ENCODE assay signal across 19 cellular contexts in genomic region chr6:156166093-156166492, GRCh38.
A peak's percentile ranks its signal among the peaks of the same experiment; 100 is the strongest.
DNase-seq lines count a peak whose midpoint lies in the region; ATAC-seq and TF ChIP-seq lines count a peak whose summit lies in the region.
"Had no signal": no experiment of that assay in that cellular context is flagged by ENCODE, and none has a peak within 500 bp of the region (broad histone marks: within the 10 kb centered on the region; RNA-seq: fewer than 3 reads in every experiment).

No MANE protein-coding gene starts in this region.

- H3K27ac Mint-ChIP-seq in activated CD8-positive, alpha-beta T cell treated with anti-CD3 and anti-CD28 coated beads for 36 hours, result peak overlapping the region; percentile 31
- no peak overlapping the region for H3K27ac Mint-ChIP-seq in activated CD8-positive, alpha-beta T cell treated with anti-CD3 and anti-CD28 coated beads, Interleukin-2, amount 10 ng/mL, durations not matched to agents 7 days and 5 days
- H3K27ac Mint-ChIP-seq in CD4-positive, CD25-positive, alpha-beta regulatory T cell, result peak overlapping the region in 2 of 3 donors; percentile 2 to 73
- peak overlapping the region; percentile 70 for H3K27ac Mint-ChIP-seq in activated CD4-positive, alpha-beta memory T cell treated with anti-CD3 and anti-CD28 coated beads for 36 hours
- peak overlapping the region in 8 of 9 donors; percentile 9 to 89 (median 80) for H3K27ac Mint-ChIP-seq in naive thymus-derived CD4-positive, alpha-beta T cell
- H3K27ac Mint-ChIP-seq: B cell had no signal

- no peaks in the 10 kb centered on the region for H3K36me3 Mint-ChIP-seq in activated CD8-positive, alpha-beta T cell treated with anti-CD3 and anti-CD28 coated beads for 36 hours (ENCODE audit: low read depth)
- H3K36me3 Mint-ChIP-seq in activated CD8-positive, alpha-beta T cell treated with anti-CD3 and anti-CD28 coated beads, Interleukin-2, amount 10 ng/mL, durations not matched to agents 7 days and 5 days (ENCODE audit: low read depth), result no peaks in the 10 kb centered on the region
- H3K36me3 Mint-ChIP-seq in CD4-positive, CD25-positive, alpha-beta regulatory T cell, result no peaks in the 10 kb centered on the region
- H3K36me3 Mint-ChIP-seq in activated CD4-positive, alpha-beta memory T cell treated with anti-CD3 and anti-CD28 coated beads for 36 hours, result no peaks in the 10 kb centered on the region
- peaks cover 0 to 4% (median 0%) of the 10 kb centered on the region in 5 donors for H3K36me3 Mint-ChIP-seq in naive thymus-derived CD4-positive, alpha-beta T cell

- POLR2A ChIA-PET in activated CD8-positive, alpha-beta T cell treated with anti-CD3 and anti-CD28 coated beads for 36 hours (lab: Charles Lee), result no interaction called here
- POLR2A ChIA-PET in activated CD8-positive, alpha-beta T cell treated with anti-CD3 and anti-CD28 coated beads, Interleukin-2, amount 10 ng/mL, durations not matched to agents 7 days and 5 days (lab: Charles Lee), result no interaction called here
- POLR2A ChIA-PET in activated CD4-positive, alpha-beta memory T cell treated with anti-CD3 and anti-CD28 coated beads for 36 hours (lab: Charles Lee), result no interaction called here
- POLR2A ChIA-PET in naive thymus-derived CD4-positive, alpha-beta T cell (lab: Charles Lee), result no interaction called here

- no peaks in the 10 kb centered on the region for H3K27me3 ChIP-seq in CD4-positive, CD25-positive, alpha-beta regulatory T cell (ENCODE audit: control insufficient read depth, insufficient read depth, low read length)
- H3K27me3 ChIP-seq in naive thymus-derived CD4-positive, alpha-beta T cell (ENCODE audit: control insufficient read depth in 2 of 2, insufficient read depth in 2 of 2, low read length in 2 of 2), result no peaks in the 10 kb centered on the region
- no peaks in the 10 kb centered on the region for H3K27me3 ChIP-seq in foreskin keratinocyte

- no peaks in the 10 kb centered on the region for H3K27me3 Mint-ChIP-seq in activated CD8-positive, alpha-beta T cell treated with anti-CD3 and anti-CD28 coated beads for 36 hours
- peaks cover 2% of the 10 kb centered on the region for H3K27me3 Mint-ChIP-seq in activated CD8-positive, alpha-beta T cell treated with anti-CD3 and anti-CD28 coated beads, Interleukin-2, amount 10 ng/mL, durations not matched to agents 7 days and 5 days (ENCODE audit: low read depth)
- peaks cover 5% of the 10 kb centered on the region for H3K27me3 Mint-ChIP-seq in CD4-positive, CD25-positive, alpha-beta regulatory T cell
- no peaks in the 10 kb centered on the region for H3K27me3 Mint-ChIP-seq in activated CD4-positive, alpha-beta memory T cell treated with anti-CD3 and anti-CD28 coated beads for 36 hours
- H3K27me3 Mint-ChIP-seq in naive thymus-derived CD4-positive, alpha-beta T cell, result peaks cover 0 to 3% (median 0%) of the 10 kb centered on the region in 5 donors
- H3K27me3 Mint-ChIP-seq: B cell had no signal

- no peak overlapping the region for H3K4me3 Mint-ChIP-seq in activated CD8-positive, alpha-beta T cell treated with anti-CD3 and anti-CD28 coated beads for 36 hours
- H3K4me3 Mint-ChIP-seq in activated CD8-positive, alpha-beta T cell treated with anti-CD3 and anti-CD28 coated beads, Interleukin-2, amount 10 ng/mL, durations not matched to agents 7 days and 5 days, result no peak overlapping the region
- H3K4me3 Mint-ChIP-seq in CD4-positive, CD25-positive, alpha-beta regulatory T cell, result no peak overlapping the region
- H3K4me3 Mint-ChIP-seq in activated CD4-positive, alpha-beta memory T cell treated with anti-CD3 and anti-CD28 coated beads for 36 hours, result no peak overlapping the region
- H3K4me3 Mint-ChIP-seq in naive thymus-derived CD4-positive, alpha-beta T cell, result peak overlapping the region in 4 of 10 donors; percentile 21 to 68 (median 28)
- H3K4me3 Mint-ChIP-seq: B cell had no signal

- H3K4me1 Mint-ChIP-seq in activated CD8-positive, alpha-beta T cell treated with anti-CD3 and anti-CD28 coated beads for 36 hours (ENCODE audit: low read depth), result peaks cover 37% of the 10 kb centered on the region
- H3K4me1 Mint-ChIP-seq in activated CD8-positive, alpha-beta T cell treated with anti-CD3 and anti-CD28 coated beads, Interleukin-2, amount 10 ng/mL, durations not matched to agents 7 days and 5 days (ENCODE audit: low read depth), result peaks cover 28% of the 10 kb centered on the region
- peaks cover 0 to 25% (median 6%) of the 10 kb centered on the region in 4 donors for H3K4me1 Mint-ChIP-seq in CD4-positive, CD25-positive, alpha-beta regulatory T cell
- H3K4me1 Mint-ChIP-seq in activated CD4-positive, alpha-beta memory T cell treated with anti-CD3 and anti-CD28 coated beads for 36 hours (ENCODE audit: low read depth), result peaks cover 28% of the 10 kb centered on the region
- H3K4me1 Mint-ChIP-seq in naive thymus-derived CD4-positive, alpha-beta T cell, result peaks cover 9 to 65% (median 38%) of the 10 kb centered on the region in 7 donors

- no peaks in the 10 kb centered on the region for H3K9me3 Mint-ChIP-seq in activated CD8-positive, alpha-beta T cell treated with anti-CD3 and anti-CD28 coated beads for 36 hours
- H3K9me3 Mint-ChIP-seq in activated CD8-positive, alpha-beta T cell treated with anti-CD3 and anti-CD28 coated beads, Interleukin-2, amount 10 ng/mL, durations not matched to agents 7 days and 5 days (ENCODE audit: insufficient read depth), result no peaks in the 10 kb centered on the region
- H3K9me3 Mint-ChIP-seq in CD4-positive, CD25-positive, alpha-beta regulatory T cell, result no peaks in the 10 kb centered on the region
- H3K9me3 Mint-ChIP-seq in activated CD4-positive, alpha-beta memory T cell treated with anti-CD3 and anti-CD28 coated beads for 36 hours, result no peaks in the 10 kb centered on the region
- H3K9me3 Mint-ChIP-seq in naive thymus-derived CD4-positive, alpha-beta T cell, result no peaks in the 10 kb centered on the region

- ATAC-seq in activated CD8-positive, alpha-beta T cell treated with anti-CD3 and anti-CD28 coated beads for 36 hours, result no peak
- no peak for ATAC-seq in activated CD8-positive, alpha-beta T cell treated with anti-CD3 and anti-CD28 coated beads, Interleukin-2, amount 10 ng/mL, durations not matched to agents 7 days and 5 days
- ATAC-seq in CD4-positive, CD25-positive, alpha-beta regulatory T cell (ENCODE audit: low read depth in 2 of 2), result peak in 1 of 2 donors; percentile 25
- no peak for ATAC-seq in naive thymus-derived CD4-positive, alpha-beta T cell
- ATAC-seq in foreskin keratinocyte, result no peak
- ATAC-seq: Panc1 had no signal

- H3K4me1 ChIP-seq in CD4-positive, CD25-positive, alpha-beta regulatory T cell (ENCODE audit: control insufficient read depth, insufficient read depth, low read length, poor library complexity, severe bottlenecking), result no peaks in the 10 kb centered on the region
- peaks cover 0 to 7% of the 10 kb centered on the region in 2 donors for H3K4me1 ChIP-seq in naive thymus-derived CD4-positive, alpha-beta T cell (ENCODE audit: control insufficient read depth in 2 of 2, insufficient read depth in 2 of 2, low read length in 2 of 2)
- no peaks in the 10 kb centered on the region for H3K4me1 ChIP-seq in foreskin keratinocyte

- no peak for DNase-seq in activated CD8-positive, alpha-beta T cell treated with anti-CD3 and anti-CD28 coated beads for 36 hours
- DNase-seq in activated CD8-positive, alpha-beta T cell treated with anti-CD3 and anti-CD28 coated beads, Interleukin-2, amount 10 ng/mL, durations not matched to agents 7 days and 5 days, result no peak
- DNase-seq in CD4-positive, CD25-positive, alpha-beta regulatory T cell, result peak in 1 of 3 donors; percentile 19
- DNase-seq in activated CD4-positive, alpha-beta memory T cell treated with anti-CD3 and anti-CD28 coated beads for 36 hours, result no peak
- peak in 3 of 9 donors; percentile 39 to 59 (median 43) for DNase-seq in naive thymus-derived CD4-positive, alpha-beta T cell
- no peak for DNase-seq in foreskin keratinocyte
- no peak for DNase-seq in NCI-H526 treated with DMSO at 0.1 percent for 48 hours (lab: John Stamatoyannopoulos, UW)
- no peak for DNase-seq in ureter (ENCODE audit: low spot score)
- DNase-seq: DMS79 treated with DMSO at 0.1 percent for 48 hours, Kasumi-1, MM.1S, NCI-H1092 treated with DMSO at 0.1 percent for 48 hours, NCI-H146, NCI-H2029 treated with DMSO at 0.1 percent for 48 hours, NCI-H2171 treated with DMSO at 0.1 percent for 48 hours, NCI-H446, NCI-H69 had no signal

- H3K9me3 ChIP-seq in CD4-positive, CD25-positive, alpha-beta regulatory T cell (ENCODE audit: control insufficient read depth in 2 of 2, low read length in 2 of 2), result no peaks in the 10 kb centered on the region
- no peaks in the 10 kb centered on the region for H3K9me3 ChIP-seq in naive thymus-derived CD4-positive, alpha-beta T cell (ENCODE audit: control insufficient read depth in 2 of 3, low read length in 3 of 3)

- CTCF ChIA-PET in activated CD8-positive, alpha-beta T cell treated with anti-CD3 and anti-CD28 coated beads for 36 hours (lab: Charles Lee), result no interaction called here
- CTCF ChIA-PET in activated CD8-positive, alpha-beta T cell treated with anti-CD3 and anti-CD28 coated beads, Interleukin-2, amount 10 ng/mL, durations not matched to agents 7 days and 5 days (lab: Charles Lee), result no interaction called here
- CTCF ChIA-PET in activated CD4-positive, alpha-beta memory T cell treated with anti-CD3 and anti-CD28 coated beads for 36 hours (lab: Charles Lee), result no interaction called here
- CTCF ChIA-PET in naive thymus-derived CD4-positive, alpha-beta T cell (lab: Charles Lee), result no interaction called here

- no peak overlapping the region for H3K4me3 ChIP-seq in CD4-positive, CD25-positive, alpha-beta regulatory T cell (ENCODE audit: low read depth, low read length)
- no peak overlapping the region for H3K4me3 ChIP-seq in naive thymus-derived CD4-positive, alpha-beta T cell (ENCODE audit: low read length)

- no peak for TF ChIP-seq CTCF in activated CD8-positive, alpha-beta T cell treated with anti-CD3 and anti-CD28 coated beads for 36 hours (IDR thresholded peaks at IDR 0.05)
- TF ChIP-seq CTCF in foreskin keratinocyte (conservative IDR thresholded peaks at IDR 0.05), result no peak

- no peaks in the 10 kb centered on the region for H3K36me3 ChIP-seq in CD4-positive, CD25-positive, alpha-beta regulatory T cell (ENCODE audit: control insufficient read depth, insufficient read depth, low read length)
- H3K36me3 ChIP-seq in naive thymus-derived CD4-positive, alpha-beta T cell (ENCODE audit: control insufficient read depth in 2 of 3, insufficient read depth in 3 of 3, low read length in 3 of 3), result no peaks in the 10 kb centered on the region

- intact Hi-C loops in activated CD8-positive, alpha-beta T cell treated with anti-CD3 and anti-CD28 coated beads for 36 hours (cut with micrococcal nuclease), result no loop called here
- intact Hi-C loops in activated CD4-positive, alpha-beta memory T cell treated with anti-CD3 and anti-CD28 coated beads for 36 hours (cut with micrococcal nuclease), result loop anchor here (1.0 kb wide), 1 partner anchor 8 kb away; no protein-coding TSS in a partner anchor
- intact Hi-C loops in naive thymus-derived CD4-positive, alpha-beta T cell (cut with micrococcal nuclease), result loop anchor here in 1 of 2 donors (2.0 to 5.0 kb wide), 3 partner anchors 27 to 231 kb away; no protein-coding TSS in a partner anchor

- H3K27ac ChIP-seq in CD4-positive, CD25-positive, alpha-beta regulatory T cell (ENCODE audit: insufficient read depth, low read length, poor library complexity, severe bottlenecking), result no peak overlapping the region
- no peak overlapping the region for H3K27ac ChIP-seq in naive thymus-derived CD4-positive, alpha-beta T cell (ENCODE audit: low read depth, low read length)
- no peak overlapping the region for H3K27ac ChIP-seq in foreskin keratinocyte
